8 cellular contexts compared by ENCODE assay signal in genomic region chr5:78293856-78294249, GRCh38. TPM values are rescaled to one million over a fixed set of nuclear protein-coding genes. Genes with fewer than 3 reads are reported as not detected.
DNase-seq lines count a peak whose midpoint lies in the region; ATAC-seq and TF ChIP-seq lines count a peak whose summit lies in the region.

No MANE protein-coding gene starts in this region.

- no peaks in the 10 kb centered on the region for H3K9me3 Mint-ChIP-seq in activated naive CD4-positive, alpha-beta T cell treated with anti-CD3 and anti-CD28 coated beads for 36 hours

- H3K36me3 ChIP-seq in WERI-Rb-1, result peaks cover 3% of the 10 kb centered on the region; the same call in 1 of the 2 replicates

- no peak for DNase-seq in activated naive CD4-positive, alpha-beta T cell treated with anti-CD3 and anti-CD28 coated beads for 36 hours
- no peak for DNase-seq in activated naive CD4-positive, alpha-beta T cell (lab: John Stamatoyannopoulos, UW)
- DNase-seq in WERI-Rb-1, result no peak
- peak; percentile 12 for DNase-seq in glomerular visceral epithelial cell (ENCODE audit: extremely low spot score)
- no peak for DNase-seq in retinal pigment epithelial cell (ENCODE audit: low read depth)
- DNase-seq in KG1 (lab: John Stamatoyannopoulos, UW), result no peak
- no peak for DNase-seq in H4 (ENCODE audit: low spot score)

- H3K27ac Mint-ChIP-seq in activated naive CD4-positive, alpha-beta T cell treated with anti-CD3 and anti-CD28 coated beads for 36 hours, result peak overlapping the region; percentile 97

- H3K9me3 ChIP-seq in WERI-Rb-1 (ENCODE audit: severe bottlenecking), result no peaks in the 10 kb centered on the region

- H3K27ac ChIP-seq in WERI-Rb-1, result peak overlapping the region; percentile 78

- peaks cover 5% of the 10 kb centered on the region for H3K36me3 Mint-ChIP-seq in activated naive CD4-positive, alpha-beta T cell treated with anti-CD3 and anti-CD28 coated beads for 36 hours (ENCODE audit: low read depth)

- ATAC-seq in HG03095 (IDR thresholded peaks at IDR 0.05; ENCODE audit: unreplicated experiment), result no peak

- H3K4me3 ChIP-seq in WERI-Rb-1 (ENCODE audit: low read depth, low read length), result peak overlapping the region; percentile 96
- peak overlapping the region; percentile 99 for H3K4me3 ChIP-seq in retinal pigment epithelial cell (ENCODE audit: low read length)

- TF ChIP-seq CTCF in WERI-Rb-1 (IDR thresholded peaks at IDR 0.05; ENCODE audit: low read depth, low read length) (no peak), retinal pigment epithelial cell (conservative IDR thresholded peaks at IDR 0.05; ENCODE audit: low read depth, low read length) (no peak)

- H3K4me1 Mint-ChIP-seq in activated naive CD4-positive, alpha-beta T cell treated with anti-CD3 and anti-CD28 coated beads for 36 hours (ENCODE audit: low read depth), result peaks cover 37% of the 10 kb centered on the region

- CTCF ChIA-PET in activated naive CD4-positive, alpha-beta T cell treated with anti-CD3 and anti-CD28 coated beads for 36 hours (lab: Charles Lee), result interaction anchor here (0.6 to 1.0 kb wide), 2 partner anchors 67 to 519 kb away, joined by 3 read pairs; partner anchors contain the start of gene SCAMP1

- no peaks in the 10 kb centered on the region for H3K27me3 Mint-ChIP-seq in activated naive CD4-positive, alpha-beta T cell treated with anti-CD3 and anti-CD28 coated beads for 36 hours (ENCODE audit: low read depth)

- no peaks in the 10 kb centered on the region for H3K27me3 ChIP-seq in WERI-Rb-1 (ENCODE audit: insufficient read depth, low read depth, severe bottlenecking)

- intact Hi-C loops in activated naive CD4-positive, alpha-beta T cell treated with anti-CD3 and anti-CD28 coated beads for 36 hours (cut with micrococcal nuclease), result loop anchor here (1.0 to 10.0 kb wide), 5 partner anchors 66 to 1264 kb away; partner anchors contain the start of genes AGGF1, SCAMP1 and TBCA

- peak overlapping the region; percentile 91 for H3K4me3 Mint-ChIP-seq in activated naive CD4-positive, alpha-beta T cell treated with anti-CD3 and anti-CD28 coated beads for 36 hours

RNA-seq across cellular contexts. Expression of gene AP3B1, which starts 0.6 kb away (rescaled TPM):
- 10 to 100 TPM; 29.9 to 33.0 TPM for total RNA-seq in activated naive CD4-positive, alpha-beta T cell treated with anti-CD3 and anti-CD28 coated beads for 36 hours
- 30.2 and 41.6 TPM in 2 replicates for total RNA-seq in H4 (2014; rRNA removed; shearing (Covaris generic))
